Comparison of ENCODE assay signal across 20 cellular contexts in the genomic region with DNA sequence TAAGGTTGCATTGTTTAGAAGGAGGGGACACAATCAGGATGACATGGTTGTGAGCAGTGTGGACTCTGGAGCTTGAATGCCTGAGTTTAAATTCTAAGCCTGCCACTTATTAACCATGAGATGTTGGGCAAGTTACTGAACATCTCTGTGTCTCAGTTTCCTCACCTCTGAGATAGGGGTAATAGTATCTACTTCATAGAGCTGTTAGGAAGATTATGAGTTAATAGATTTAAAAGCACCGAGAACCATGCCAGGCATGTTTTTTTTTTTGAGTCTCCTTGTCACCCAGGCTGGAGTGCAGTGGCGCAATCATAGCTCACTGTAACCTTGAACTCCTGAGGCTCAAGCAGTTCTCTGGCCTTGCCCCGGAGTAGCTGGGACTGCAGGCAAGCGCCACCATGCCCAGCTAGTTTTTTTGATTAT. TPM values are rescaled to one million over a fixed set of nuclear protein-coding genes. Genes with fewer than 3 reads are reported as not detected.
DNase-seq lines count a peak whose midpoint lies in the region; ATAC-seq, FAIRE-seq and TF ChIP-seq lines count a peak whose summit lies in the region.
"Had no signal": no experiment of that assay in that cellular context is flagged by ENCODE, and none has a peak within 500 bp of the region (broad histone marks: within the 10 kb centered on the region; RNA-seq: fewer than 3 reads in every experiment).

No MANE protein-coding gene starts in this region.

- WGBS in HepG2 (ENCODE audit: low lambda C conversion rate), result 4% methylated on average over 4 of the region's 4 CpGs
- 40 to 61% methylated on average over 1 to 4 of the region's 4 CpGs for WGBS in transverse colon (ENCODE audit: low coverage in 1 of 2), 2 donors

- ATAC-seq in HepG2 (peak; percentile 90), HG02852 (IDR thresholded peaks at IDR 0.05; ENCODE audit: unreplicated experiment) (no peak)

- peak overlapping the region; percentile 52 for H3K4me2 ChIP-seq in HepG2 (ENCODE audit: low read depth, low read length)
- H3K4me2 ChIP-seq: PC-9 had no signal

- DNase-seq in NCI-H82 (lab: John Stamatoyannopoulos, UW) (peak; percentile 33), NCI-H82 treated with DMSO at 0.1 percent for 48 hours (lab: John Stamatoyannopoulos, UW; ENCODE audit: unreplicated experiment) (no peak), colonic mucosa (no peak), HepG2 (ENCODE audit: low spot score) (peak; percentile 86), transverse colon (no peak), NCI-H748 (lab: John Stamatoyannopoulos, UW; ENCODE audit: unreplicated experiment) (no peak)
- no peak for DNase-seq in stimulated activated CD4-positive, alpha-beta T cell treated with anti-CD3 and anti-CD28 coated beads, Interleukin-1b, Interleukin-23, amount 100 ng/mL, for 48 hours
- DNase-seq: AML-193, DMS79 treated with DMSO at 0.1 percent for 48 hours, HFFc6, KG1, NCI-H1417 treated with DMSO at 0.1 percent for 48 hours, NCI-H187 treated with DMSO at 0.1 percent for 48 hours, NCI-H2227 treated with DMSO at 0.1 percent for 48 hours, NCI-H510A treated with DMSO at 0.1 percent for 48 hours, PC-9 had no signal

- in situ Hi-C loops in HepG2 (cut with HindIII; ENCODE audit: extremely low pct_ligation_motif_present, low pct_unique_long_range_greater_than_20kb) (no loop called here), transverse colon (cut with MboI; ENCODE audit: low pct_ligation_motif_present in 1 of 4, low pct_unique_long_range_greater_than_20kb in 1 of 4, low sequenced_read_pairs in 3 of 4) (no loop called here)

- H3K36me3 ChIP-seq in colonic mucosa (no peaks in the 10 kb centered on the region), HepG2 (replicated peaks in 1 of 2; ENCODE audit: control insufficient read depth in 1 of 2, insufficient read depth in 2 of 2, low read length in 2 of 2) (no peaks in the 10 kb centered on the region), transverse colon (peaks cover 0 to 26% (median 3%) of the 10 kb centered on the region in 4 donors)

- CTCF ChIA-PET in HepG2 (lab: Yijun Ruan, JAX; ENCODE audit: low intra/inter-chr PET ratio, low total read pairs), result no interaction called here

- H3K4me1 ChIP-seq in colonic mucosa, result peaks cover 8% of the 10 kb centered on the region
- H3K4me1 ChIP-seq in HepG2 (ENCODE audit: insufficient read depth, low read length), result peaks cover 50% of the 10 kb centered on the region
- peaks cover 8 to 32% (median 24%) of the 10 kb centered on the region in 4 donors for H3K4me1 ChIP-seq in transverse colon

- H3K9ac ChIP-seq in colonic mucosa (ENCODE audit: low read depth in 2 of 2, low read length in 2 of 2), result peak overlapping the region in 1 of 2 donors; percentile 14
- H3K9ac ChIP-seq in HepG2 (ENCODE audit: insufficient read depth, low read depth, low read length), result peak overlapping the region; percentile 13; the same call in 1 of the 2 replicates

- H3K9me3 ChIP-seq in colonic mucosa (no peaks in the 10 kb centered on the region), HepG2 (ENCODE audit: low read length) (no peaks in the 10 kb centered on the region), transverse colon (no peaks in the 10 kb centered on the region)

- H3K27ac ChIP-seq in colonic mucosa (peak overlapping the region; percentile 22), HepG2 (ENCODE audit: extremely low read length, insufficient read depth, low read length) (peak overlapping the region; percentile 72), transverse colon (peak overlapping the region; percentile 37 to 90 (median 84))
- H3K27ac ChIP-seq: 22Rv1, PC-9 had no signal

- FAIRE-seq in HepG2 (lab: Jason Lieb, UNC), result peak; percentile 70
- FAIRE-seq: H54, HTR-8/SVneo had no signal

- POLR2A ChIA-PET in HepG2 (lab: Yijun Ruan, JAX), result interaction anchor here (0.7 to 2.6 kb wide), 6 partner anchors 8 to 49 kb away, joined by 4 to 33 read pairs (median 5); no protein-coding TSS in a partner anchor

- TF ChIP-seq POLR2A in HepG2 (IDR thresholded peaks at IDR 0.05; ENCODE audit: insufficient read depth in 1 of 2, low read depth in 2 of 2, low read length in 2 of 2), result 0 out of 4 replicates have a peak, but pooled peaks of 1 of the 2 experiments have one; percentile 27
- no peak for TF ChIP-seq POLR2A in transverse colon (IDR thresholded peaks at IDR 0.05)

- H3K4me3 ChIP-seq in colonic mucosa (no peak overlapping the region), HepG2 (replicated peaks in 1 of 3; ENCODE audit: insufficient read depth in 1 of 3, low read depth in 2 of 3, low read length in 3 of 3) (no peak overlapping the region; a peak in 1 of 6 replicates), transverse colon (no peak overlapping the region)
- H3K4me3 ChIP-seq: PC-9 had no signal

- TF ChIP-seq CTCF in colonic mucosa (IDR thresholded peaks at IDR 0.05) (no peak), HepG2 (CRISPR knock-in tag; IDR thresholded peaks at IDR 0.05) (peak; percentile 24; the same call in 1 of the 2 replicates), transverse colon (IDR thresholded peaks at IDR 0.05) (no peak)

- H3K27me3 ChIP-seq in colonic mucosa (no peaks in the 10 kb centered on the region), HepG2 (ENCODE audit: control insufficient read depth in 1 of 2, insufficient read depth in 2 of 2, low read length in 2 of 2) (no peaks in the 10 kb centered on the region), transverse colon (no peaks in the 10 kb centered on the region)

- intact Hi-C loops in colonic mucosa (cut with DNase I) (no loop called here), HepG2 (cut with micrococcal nuclease; ENCODE audit: unreplicated experiment) (no loop called here), transverse colon (cut with DNase I; ENCODE audit: low total_unique reads) (no loop called here)

- H2AFZ ChIP-seq in HepG2 (ENCODE audit: low read length), result no peak overlapping the region
- H2AFZ ChIP-seq: PC-9 had no signal

- no peaks in the 10 kb centered on the region for H3K79me2 ChIP-seq in HepG2 (ENCODE audit: insufficient read depth, low read length)

- no peaks in the 10 kb centered on the region for H4K20me1 ChIP-seq in HepG2 (ENCODE audit: insufficient read depth, low read length)

- 0 out of 4 replicates have a peak, but pooled peaks of 1 of the 2 experiments have one; percentile 5 for TF ChIP-seq EP300 in HepG2 (IDR thresholded peaks at IDR 0.05; ENCODE audit: low read depth in 2 of 2, low read length in 2 of 2)
- no peak for TF ChIP-seq EP300 in HepG2 (CRISPR knock-in tag; IDR thresholded peaks at IDR 0.05; ENCODE audit: borderline replicate concordance)
- no peak for TF ChIP-seq EP300 in transverse colon (IDR thresholded peaks at IDR 0.05; ENCODE audit: low read depth)

- TF ChIP-seq RAD21 in HepG2 (CRISPR knock-in tag; IDR thresholded peaks at IDR 0.05), result no peak

- no TSS peak for BruUV-seq in HepG2 (replicated peaks; lab: Mats Ljungman, UMichigan)

TF ChIP-seq in HepG2, 621 proteins besides CTCF, POLR2A, EP300 and RAD21 (continues in another document):
- TF ChIP-seq, protein P1, sequence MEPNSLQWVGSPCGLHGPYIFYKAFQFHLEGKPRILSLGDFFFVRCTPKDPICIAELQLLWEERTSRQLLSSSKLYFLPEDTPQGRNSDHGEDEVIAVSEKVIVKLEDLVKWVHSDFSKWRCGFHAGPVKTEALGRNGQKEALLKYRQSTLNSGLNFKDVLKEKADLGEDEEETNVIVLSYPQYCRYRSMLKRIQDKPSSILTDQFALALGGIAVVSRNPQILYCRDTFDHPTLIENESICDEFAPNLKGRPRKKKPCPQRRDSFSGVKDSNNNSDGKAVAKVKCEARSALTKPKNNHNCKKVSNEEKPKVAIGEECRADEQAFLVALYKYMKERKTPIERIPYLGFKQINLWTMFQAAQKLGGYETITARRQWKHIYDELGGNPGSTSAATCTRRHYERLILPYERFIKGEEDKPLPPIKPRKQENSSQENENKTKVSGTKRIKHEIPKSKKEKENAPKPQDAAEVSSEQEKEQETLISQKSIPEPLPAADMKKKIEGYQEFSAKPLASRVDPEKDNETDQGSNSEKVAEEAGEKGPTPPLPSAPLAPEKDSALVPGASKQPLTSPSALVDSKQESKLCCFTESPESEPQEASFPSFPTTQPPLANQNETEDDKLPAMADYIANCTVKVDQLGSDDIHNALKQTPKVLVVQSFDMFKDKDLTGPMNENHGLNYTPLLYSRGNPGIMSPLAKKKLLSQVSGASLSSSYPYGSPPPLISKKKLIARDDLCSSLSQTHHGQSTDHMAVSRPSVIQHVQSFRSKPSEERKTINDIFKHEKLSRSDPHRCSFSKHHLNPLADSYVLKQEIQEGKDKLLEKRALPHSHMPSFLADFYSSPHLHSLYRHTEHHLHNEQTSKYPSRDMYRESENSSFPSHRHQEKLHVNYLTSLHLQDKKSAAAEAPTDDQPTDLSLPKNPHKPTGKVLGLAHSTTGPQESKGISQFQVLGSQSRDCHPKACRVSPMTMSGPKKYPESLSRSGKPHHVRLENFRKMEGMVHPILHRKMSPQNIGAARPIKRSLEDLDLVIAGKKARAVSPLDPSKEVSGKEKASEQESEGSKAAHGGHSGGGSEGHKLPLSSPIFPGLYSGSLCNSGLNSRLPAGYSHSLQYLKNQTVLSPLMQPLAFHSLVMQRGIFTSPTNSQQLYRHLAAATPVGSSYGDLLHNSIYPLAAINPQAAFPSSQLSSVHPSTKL (CRISPR knock-in tag; IDR thresholded peaks at IDR 0.05), result peak; percentile 78

RNA-seq across cellular contexts. Expression of gene ST14, which starts 33.3 kb away (rescaled TPM):
- total RNA-seq in colonic mucosa, result 100 to 1,000 TPM; 537 to 604 TPM
- 0.69 and 1.4 TPM in 2 replicates for total RNA-seq in HepG2 (2016; rRNA removed; fragmentation: Illumina TruSeq; extraction: Trizol)
- 0.26 and 0.30 TPM in 2 replicates for total RNA-seq in HepG2 (2016; cell fraction: cytosol; rRNA removed; fragmentation: Illumina TruSeq; extraction: Trizol; ENCODE audit: low read depth)
- total RNA-seq in HepG2 (2016; cell fraction: insoluble cytoplasmic fraction; rRNA removed; fragmentation: Illumina TruSeq; extraction: Trizol), result 0.55 and 1.3 TPM in 2 replicates
- 0.65 and 0.72 TPM in 2 replicates for total RNA-seq in HepG2 (2016; cell fraction: membrane; rRNA removed; fragmentation: Illumina TruSeq; extraction: Trizol)
- 0.94 and 0.99 TPM in 2 replicates for total RNA-seq in HepG2 (2016; cell fraction: nucleus; rRNA removed; fragmentation: Illumina TruSeq; extraction: Trizol)
- 0.88 and 1.1 TPM in 2 replicates for polyA plus RNA-seq in HepG2 (2011; rRNA removed)
- polyA plus RNA-seq in HepG2 (2011; cell fraction: cytosol; rRNA removed), result 0.90 and 1.3 TPM in 2 replicates
- polyA plus RNA-seq in HepG2 (2011; cell fraction: nucleus; rRNA removed), result 2.7 and 3.0 TPM in 2 replicates
- polyA plus RNA-seq in HepG2 (2012), result 0.76 and 1.3 TPM in 2 replicates
- 0.14 and 0.15 TPM in 2 replicates for polyA plus RNA-seq in HepG2 (2016; cell fraction: cytosol; fragmentation: Illumina TruSeq; extraction: Trizol; ENCODE audit: low read depth)
- 0.84 and 1.1 TPM in 2 replicates for polyA plus RNA-seq in HepG2 (2016; cell fraction: insoluble cytoplasmic fraction; fragmentation: Illumina TruSeq; extraction: Trizol; ENCODE audit: low read depth)
- polyA plus RNA-seq in HepG2 (2016; cell fraction: membrane; fragmentation: Illumina TruSeq; extraction: Trizol; ENCODE audit: low read depth), result 0.31 and 0.55 TPM in 2 replicates
- 2.0 and 2.6 TPM in 2 replicates for polyA plus RNA-seq in HepG2 (2016; cell fraction: nucleus; fragmentation: Illumina TruSeq; extraction: Trizol; ENCODE audit: insufficient read depth, low read depth)
- polyA minus RNA-seq in HepG2 (2011; rRNA and poly(A)+ RNA removed; ENCODE audit: low replicate concordance), result 2.0 and 3.1 TPM in 2 replicates
- polyA minus RNA-seq in HepG2 (2011; cell fraction: cytosol; rRNA and poly(A)+ RNA removed), result 0.62 and 0.79 TPM in 2 replicates
- 0.64 and 0.87 TPM in 2 replicates for polyA minus RNA-seq in HepG2 (2011; cell fraction: nucleus; rRNA and poly(A)+ RNA removed)
- total RNA-seq in transverse colon, result 100 to 1,000 TPM; 335 to 641 (median 446) TPM
- total RNA-seq: HFFc6 had no signal

Comparison
In these comparisons a context has a peak if more than half of its experiments do, and no peak if none do; other contexts are left out.
1. DNase-seq: peak in NCI-H82 (single experiment) and HepG2 (single experiment); none in NCI-H82 treated with DMSO at 0.1 percent for 48 hours (single experiment), colonic mucosa (single experiment), transverse colon (single experiment), NCI-H748 (single experiment) and stimulated activated CD4-positive, alpha-beta T cell treated with anti-CD3 and anti-CD28 coated beads, Interleukin-1b, Interleukin-23, amount 100 ng/mL, for 48 hours (single experiment).
2. H3K27ac ChIP-seq: peak in every context shown above with its lines; median percentile 84 in transverse colon; 72 in HepG2; 22 in colonic mucosa.
3. RNA of gene ST14, which starts 33.3 kb away (total RNA-seq): 537 to 604 TPM in colonic mucosa and 335 to 641 TPM in transverse colon; 0.26 to 1.4 TPM in HepG2; every median in the first group is over 100 times any median in the second.